11 cellular contexts compared by ENCODE assay signal in genomic region chr7:91565499-91566331, GRCh38.
DNase-seq lines count a peak whose midpoint lies in the region; ATAC-seq and TF ChIP-seq lines count a peak whose summit lies in the region.
"Had no signal": no experiment of that assay in that cellular context is flagged by ENCODE, and none has a peak within 500 bp of the region (broad histone marks: within the 10 kb centered on the region; RNA-seq: fewer than 3 reads in every experiment).

No MANE protein-coding gene starts in this region.

- H3K9me3 ChIP-seq in GM23248 (ENCODE audit: low read depth) = no peaks in the 10 kb centered on the region
- no peaks in the 10 kb centered on the region for H3K9me3 ChIP-seq in left ventricle myocardium inferior (replicated peaks)
- H3K9me3 ChIP-seq: colonic mucosa had no signal

- DNase-seq in GM23248 = peak; percentile 53
- peak; percentile 69 for DNase-seq in NCI-H748 (lab: John Stamatoyannopoulos, UW; ENCODE audit: unreplicated experiment)
- peak; percentile 72 for DNase-seq in fibroblast of gingiva (ENCODE audit: low read depth)
- no peak for DNase-seq in sciatic nerve (ENCODE audit: low spot score)
- DNase-seq in activated CD4-positive, alpha-beta T cell treated with anti-CD3 and anti-CD28 coated beads for 48 hours = no peak
- no peak for DNase-seq in KBM-7
- DNase-seq in left ventricle myocardium inferior = no peak
- DNase-seq: colonic mucosa had no signal

- in situ Hi-C loops in GM23248 (cut with MboI) = no loop called here
- in situ Hi-C loops in KBM-7 (cut with MboI; ENCODE audit: low pct_unique_long_range_greater_than_20kb, low sequenced_read_pairs) = no loop called here

- peak overlapping the region; percentile 33 for H3K4me3 ChIP-seq in GM23248
- H3K4me3 ChIP-seq in left ventricle myocardium inferior = no peak overlapping the region
- H3K4me3 ChIP-seq: colonic mucosa had no signal

- H3F3A ChIP-seq in GM23248 (ENCODE audit: insufficient read depth) = peaks cover 5% of the 10 kb centered on the region

- peak overlapping the region; percentile 69 for H3K4me2 ChIP-seq in GM23248 (ENCODE audit: unreplicated experiment)
- H3K4me2 ChIP-seq: KMS-11 had no signal

- H3K9ac ChIP-seq in GM23248 = peak overlapping the region; percentile 1; the same call in 1 of the 2 replicates
- H3K9ac ChIP-seq: KMS-11 had no signal

- H3K27me3 ChIP-seq in GM23248 (replicated peaks; ENCODE audit: insufficient read depth) = peaks cover 7% of the 10 kb centered on the region; the same call in 1 of the 2 replicates
- no peaks in the 10 kb centered on the region for H3K27me3 ChIP-seq in left ventricle myocardium inferior (ENCODE audit: low read depth)
- H3K27me3 ChIP-seq: colonic mucosa had no signal

- TF ChIP-seq CTCF in left ventricle myocardium inferior (IDR thresholded peaks at IDR 0.05; ENCODE audit: borderline replicate concordance) = no peak

- no peaks in the 10 kb centered on the region for H3K9me2 ChIP-seq in GM23248 (ENCODE audit: insufficient read depth)

- ATAC-seq in sciatic nerve = peak; percentile 81
- ATAC-seq in GM21576 (IDR thresholded peaks at IDR 0.05; ENCODE audit: unreplicated experiment) = no peak
- ATAC-seq: Right ventricle myocardium inferior had no signal

- 12 to 14% methylated on average over 12 of the region's 12 CpGs for WGBS in GM23248 (ENCODE audit: low coverage in 1 of 2, low lambda C conversion rate in 2 of 2, missing lambda C conversion rate in 2 of 2), 2 experiments

- H3K4me1 ChIP-seq in GM23248 (ENCODE audit: insufficient read depth) (peaks cover 10% of the 10 kb centered on the region), left ventricle myocardium inferior (no peaks in the 10 kb centered on the region)
- H3K4me1 ChIP-seq: colonic mucosa had no signal

- H4K20me1 ChIP-seq in GM23248 (ENCODE audit: insufficient read depth) = no peaks in the 10 kb centered on the region

- H3K27ac ChIP-seq in GM23248 (no peak overlapping the region), left ventricle myocardium inferior (replicated peaks) (no peak overlapping the region)
- H3K27ac ChIP-seq: colonic mucosa, KMS-11 had no signal

- intact Hi-C loops in sciatic nerve (cut with DNase I) (no loop called here), left ventricle myocardium inferior (cut with micrococcal nuclease) (no loop called here)

- H2AFZ ChIP-seq in GM23248 = peak overlapping the region; percentile 54

- no peaks in the 10 kb centered on the region for H3K79me2 ChIP-seq in GM23248 (ENCODE audit: insufficient read depth)

- H3K36me3 ChIP-seq in GM23248 (ENCODE audit: low read depth) = no peaks in the 10 kb centered on the region
- no peaks in the 10 kb centered on the region for H3K36me3 ChIP-seq in left ventricle myocardium inferior
- H3K36me3 ChIP-seq: colonic mucosa had no signal

Comparison
In these comparisons a context has a peak if more than half of its experiments do, and no peak if none do; other contexts are left out.
1. DNase-seq: peak in GM23248 (single experiment), NCI-H748 (single experiment) and fibroblast of gingiva (single experiment); none in sciatic nerve (single experiment), activated CD4-positive, alpha-beta T cell treated with anti-CD3 and anti-CD28 coated beads for 48 hours (single experiment), KBM-7 (single experiment) and left ventricle myocardium inferior (single experiment).